8 cellular contexts compared by ENCODE assay signal in the genomic region with DNA sequence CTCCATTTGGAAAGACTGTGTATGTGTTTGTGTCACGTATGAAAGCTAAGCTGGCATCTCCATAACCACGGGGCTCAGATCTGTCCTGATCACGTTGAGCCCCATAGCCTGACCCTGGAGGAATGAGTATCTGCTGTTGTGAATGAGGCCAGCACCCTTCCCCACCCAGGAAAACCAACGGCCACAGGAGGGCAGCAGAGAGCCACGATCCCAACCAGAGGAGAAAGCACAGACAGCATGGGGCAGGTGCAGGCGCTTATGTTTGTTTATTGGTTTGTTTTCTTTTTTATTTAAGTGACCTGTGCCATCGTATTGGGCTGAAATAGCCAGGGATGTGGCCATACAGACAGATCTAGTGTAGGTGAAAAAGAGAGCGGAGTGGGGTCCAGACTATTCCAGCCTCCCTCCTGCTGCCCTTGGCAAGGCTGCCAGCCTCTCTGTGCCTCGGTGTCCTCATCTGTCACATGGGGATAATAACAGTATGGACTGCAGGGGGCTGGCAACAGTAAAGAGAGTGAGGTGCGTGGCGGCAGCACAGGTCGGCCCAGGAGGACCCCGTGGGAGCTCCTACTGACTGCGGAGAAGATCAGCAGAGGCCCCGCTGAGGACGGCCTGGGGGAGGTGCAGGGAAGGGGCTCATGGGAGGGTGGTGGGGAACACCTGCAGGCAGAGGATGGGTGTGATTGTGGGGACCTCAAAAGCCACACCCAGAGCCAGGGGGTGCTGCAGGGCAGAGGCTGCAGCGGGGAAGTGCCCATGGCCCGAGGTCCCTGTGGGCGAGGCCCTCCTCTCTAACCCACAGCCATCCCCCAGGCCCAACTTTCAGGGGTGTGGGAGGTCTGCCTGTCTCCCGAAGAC. TPM values are rescaled to one million over a fixed set of nuclear protein-coding genes. Genes with fewer than 3 reads are reported as not detected.
DNase-seq lines count a peak whose midpoint lies in the region; ATAC-seq and TF ChIP-seq lines count a peak whose summit lies in the region.

No MANE protein-coding gene starts in this region.

- peak; percentile 46 for DNase-seq in NCI-H1092 (lab: John Stamatoyannopoulos, UW)
- DNase-seq in SW 1271 (lab: John Stamatoyannopoulos, UW) = peak; percentile 74 to 85
- DNase-seq in activated naive CD8-positive, alpha-beta T cell treated with anti-CD3 and anti-CD28 coated beads for 36 hours = peak; percentile 85
- peak; percentile 82 to 88 for DNase-seq in heart right ventricle
- peak; percentile 91 for DNase-seq in retina

- no peaks in the 10 kb centered on the region for H3K9me3 ChIP-seq in heart right ventricle

- H3K27ac Mint-ChIP-seq in activated naive CD8-positive, alpha-beta T cell treated with anti-CD3 and anti-CD28 coated beads for 36 hours = peak overlapping the region; percentile 90

- H3K4me1 ChIP-seq in heart right ventricle = peaks cover 0 to 15% (median 5%) of the 10 kb centered on the region in 9 donors

- H3K36me3 ChIP-seq in heart right ventricle = no peaks in the 10 kb centered on the region

- H3K27ac ChIP-seq in heart right ventricle = peak overlapping the region in 4 of 10 donors; percentile 39 to 82 (median 72)

- ATAC-seq in HG02610 (IDR thresholded peaks at IDR 0.05; ENCODE audit: unreplicated experiment) = peak; percentile 52
- peak; percentile 85 to 96 (median 90) for ATAC-seq in heart right ventricle
- ATAC-seq in HG03175 (IDR thresholded peaks at IDR 0.05; ENCODE audit: unreplicated experiment) = no peak

- H3K36me3 Mint-ChIP-seq in activated naive CD8-positive, alpha-beta T cell treated with anti-CD3 and anti-CD28 coated beads for 36 hours = peaks cover 2% of the 10 kb centered on the region

- H3K4me3 Mint-ChIP-seq in activated naive CD8-positive, alpha-beta T cell treated with anti-CD3 and anti-CD28 coated beads for 36 hours = peak overlapping the region; percentile 61

- peaks cover 0 to 41% (median 7%) of the 10 kb centered on the region in 7 donors for H3K27me3 ChIP-seq in heart right ventricle

- peak; percentile 91 for TF ChIP-seq CTCF in GM12872 (IDR thresholded peaks at IDR 0.05; ENCODE audit: insufficient read depth, low read depth, low read length)
- TF ChIP-seq CTCF in heart right ventricle (IDR thresholded peaks at IDR 0.05) = peak; percentile 69 to 93 (median 87)

- WGBS in heart right ventricle, 2 donors = 54 to 56% methylated on average over 20 of the region's 20 CpGs

- peak overlapping the region in 1 of 10 donors; percentile 39 for H3K4me3 ChIP-seq in heart right ventricle

- intact Hi-C loops in heart right ventricle (cut with DNase I) = loop anchor here (1.0 to 10.0 kb wide), 9 partner anchors 105 to 377 kb away; a partner anchor contains a TSS

- peaks cover 3% of the 10 kb centered on the region for H3K9me3 Mint-ChIP-seq in activated naive CD8-positive, alpha-beta T cell treated with anti-CD3 and anti-CD28 coated beads for 36 hours

- H3K4me1 Mint-ChIP-seq in activated naive CD8-positive, alpha-beta T cell treated with anti-CD3 and anti-CD28 coated beads for 36 hours = peaks cover 37% of the 10 kb centered on the region

- peaks cover 7% of the 10 kb centered on the region for H3K27me3 Mint-ChIP-seq in activated naive CD8-positive, alpha-beta T cell treated with anti-CD3 and anti-CD28 coated beads for 36 hours

RNA-seq across cellular contexts. Expression of a gene that starts 12.1 kb away (rescaled TPM):
- not detected for total RNA-seq in activated naive CD8-positive, alpha-beta T cell treated with anti-CD3 and anti-CD28 coated beads for 36 hours
- not detected for total RNA-seq in heart right ventricle
- not detected for polyA plus RNA-seq in heart right ventricle

RNA-seq across cellular contexts. Expression of a gene that starts 28.5 kb away (rescaled TPM):
- not detected for total RNA-seq in activated naive CD8-positive, alpha-beta T cell treated with anti-CD3 and anti-CD28 coated beads for 36 hours
- total RNA-seq in heart right ventricle = not detected
- not detected for polyA plus RNA-seq in heart right ventricle

RNA-seq across cellular contexts. Expression of a gene that starts 45.5 kb away (rescaled TPM):
- under 1 TPM; 0.62 to 0.68 TPM for total RNA-seq in activated naive CD8-positive, alpha-beta T cell treated with anti-CD3 and anti-CD28 coated beads for 36 hours
- total RNA-seq in heart right ventricle = 1 to 10 TPM; 4.4 to 9.5 (median 6.0) TPM
- 10 to 100 TPM in 1 of 2 donors, 1 to 10 TPM in 1; 3.9 to 30.8 TPM for polyA plus RNA-seq in heart right ventricle
